9 cellular contexts compared by ENCODE assay signal in the genomic region with DNA sequence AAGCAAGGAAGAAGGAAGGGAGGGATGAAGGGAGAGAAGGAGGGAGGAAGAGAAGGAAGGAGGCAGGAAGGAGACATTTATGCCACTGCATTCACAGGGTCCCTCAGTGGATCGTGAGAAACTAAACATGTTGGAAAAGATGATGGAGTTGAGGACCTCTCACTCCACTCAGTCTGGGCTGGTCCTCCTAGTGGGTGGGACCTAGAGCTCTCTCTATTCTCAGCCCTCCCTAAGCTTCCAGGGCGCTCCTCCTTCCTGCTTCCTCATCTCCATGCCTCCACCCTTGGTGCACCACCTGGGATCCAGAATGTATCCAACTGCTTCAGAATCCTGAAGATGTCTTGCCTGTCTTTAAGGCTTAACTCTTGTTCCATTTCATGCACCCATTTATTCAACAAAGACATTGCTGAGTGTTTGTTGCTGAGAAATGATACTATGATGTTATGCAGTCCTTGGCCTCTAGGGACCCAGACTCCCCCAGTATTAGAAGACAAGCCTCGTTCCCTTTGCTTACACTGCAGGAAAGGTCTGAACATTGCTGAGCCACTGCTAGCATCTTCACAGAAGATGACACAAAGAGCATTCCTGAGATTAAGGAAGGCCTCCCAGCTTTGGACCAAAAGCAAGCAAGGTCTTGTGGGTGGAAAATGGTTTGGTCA.
A peak's percentile ranks its signal among the peaks of the same experiment; 100 is the strongest.
DNase-seq lines count a peak whose midpoint lies in the region; ATAC-seq and TF ChIP-seq lines count a peak whose summit lies in the region.
"Had no signal": no experiment of that assay in that cellular context is flagged by ENCODE, and none has a peak within 500 bp of the region (broad histone marks: within the 10 kb centered on the region; RNA-seq: fewer than 3 reads in every experiment).

No MANE protein-coding gene starts in this region.

- intact Hi-C loops in left ventricle myocardium superior (cut with micrococcal nuclease) = no loop called here

- peak; percentile 58 for ATAC-seq in GM21737 (IDR thresholded peaks at IDR 0.05; ENCODE audit: unreplicated experiment)
- ATAC-seq in left ventricle myocardium superior = no peak

- DNase-seq in NAMALWA (ENCODE audit: low spot score) = peak; percentile 50
- peak; percentile 62 for DNase-seq in iPS-NIHi11 (ENCODE audit: low spot score)
- no peak for DNase-seq in left ventricle myocardium superior
- no peak for DNase-seq in activated naive CD4-positive, alpha-beta T cell treated with Interleukin-2 at 50 U/mL for 16 hours
- no peak for DNase-seq in activated CD8-positive, alpha-beta memory T cell treated with anti-CD3 and anti-CD28 coated beads, Interleukin-2, amount 50 U/mL, for 48 hours
- no peak for DNase-seq in NCI-H2227 treated with DMSO at 0.1 percent for 48 hours (lab: John Stamatoyannopoulos, UW)
- DNase-seq: amniotic stem cell had no signal

- peak; percentile 64; the same call in 2 of the 3 replicates for TF ChIP-seq CTCF in GM12872 (IDR thresholded peaks at IDR 0.05; ENCODE audit: insufficient read depth, low read depth, low read length)

Comparison
In these comparisons a context has a peak if more than half of its experiments do, and no peak if none do; other contexts are left out.
1. DNase-seq: peak in NAMALWA (single experiment) and iPS-NIHi11 (single experiment); none in left ventricle myocardium superior (single experiment), activated naive CD4-positive, alpha-beta T cell treated with Interleukin-2 at 50 U/mL for 16 hours (single experiment), activated CD8-positive, alpha-beta memory T cell treated with anti-CD3 and anti-CD28 coated beads, Interleukin-2, amount 50 U/mL, for 48 hours (single experiment) and NCI-H2227 treated with DMSO at 0.1 percent for 48 hours (single experiment).